In genomic region chr1:1987142-1987510, GRCh38 we compare ENCODE assay signal across 1 cellular context.
TF ChIP-seq lines count a peak whose summit lies in the region.

No MANE protein-coding gene starts in this region.

TF ChIP-seq in HepG2, 621 proteins besides CTCF, POLR2A, EP300 and RAD21:
- 0 out of 2 replicates have a peak, but pooled peaks have one; percentile 34 for TF ChIP-seq ZNF589 (CRISPR knock-in tag; conservative IDR thresholded peaks at IDR 0.05)
- TF ChIP-seq PHF21A (CRISPR knock-in tag; IDR thresholded peaks at IDR 0.05): 0 out of 2 replicates have a peak, but pooled peaks have one; percentile 12
- TF ChIP-seq ZNF570 (CRISPR knock-in tag; IDR thresholded peaks at IDR 0.05; ENCODE audit: borderline replicate concordance): no peak
- no peak for TF ChIP-seq ZNF567 (CRISPR knock-in tag; IDR thresholded peaks at IDR 0.05; ENCODE audit: borderline replicate concordance)
- TF ChIP-seq ZNF841 (CRISPR knock-in tag; IDR thresholded peaks at IDR 0.05; ENCODE audit: borderline replicate concordance): peak; percentile 16; the same call in 1 of the 2 replicates
- TF ChIP-seq PATZ1 (CRISPR knock-in tag; IDR thresholded peaks at IDR 0.05): peak; percentile 3; the same call in 1 of the 2 replicates
- TF ChIP-seq, protein P1, sequence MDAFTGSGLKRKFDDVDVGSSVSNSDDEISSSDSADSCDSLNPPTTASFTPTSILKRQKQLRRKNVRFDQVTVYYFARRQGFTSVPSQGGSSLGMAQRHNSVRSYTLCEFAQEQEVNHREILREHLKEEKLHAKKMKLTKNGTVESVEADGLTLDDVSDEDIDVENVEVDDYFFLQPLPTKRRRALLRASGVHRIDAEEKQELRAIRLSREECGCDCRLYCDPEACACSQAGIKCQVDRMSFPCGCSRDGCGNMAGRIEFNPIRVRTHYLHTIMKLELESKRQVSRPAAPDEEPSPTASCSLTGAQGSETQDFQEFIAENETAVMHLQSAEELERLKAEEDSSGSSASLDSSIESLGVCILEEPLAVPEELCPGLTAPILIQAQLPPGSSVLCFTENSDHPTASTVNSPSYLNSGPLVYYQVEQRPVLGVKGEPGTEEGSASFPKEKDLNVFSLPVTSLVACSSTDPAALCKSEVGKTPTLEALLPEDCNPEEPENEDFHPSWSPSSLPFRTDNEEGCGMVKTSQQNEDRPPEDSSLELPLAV (CRISPR knock-in tag; conservative IDR thresholded peaks at IDR 0.05; ENCODE audit: low read depth): 0 out of 2 replicates have a peak, but pooled peaks have one; percentile 32
- 0 out of 2 replicates have a peak, but pooled peaks have one; percentile 5 for TF ChIP-seq HDAC1 (CRISPR knock-in tag; IDR thresholded peaks at IDR 0.05)
- 0 out of 2 replicates have a peak, but pooled peaks have one; percentile 6 for TF ChIP-seq ZNF230 (CRISPR knock-in tag; IDR thresholded peaks at IDR 0.05)
- no peak for TF ChIP-seq IRF1 (CRISPR knock-in tag; IDR thresholded peaks at IDR 0.05; ENCODE audit: low read depth)
- no peak for TF ChIP-seq NONO (IDR thresholded peaks at IDR 0.05)
- 0 out of 2 replicates have a peak, but pooled peaks have one; percentile 36 for TF ChIP-seq NONO (CRISPR knock-in tag; conservative IDR thresholded peaks at IDR 0.05)
